In the genomic region with DNA sequence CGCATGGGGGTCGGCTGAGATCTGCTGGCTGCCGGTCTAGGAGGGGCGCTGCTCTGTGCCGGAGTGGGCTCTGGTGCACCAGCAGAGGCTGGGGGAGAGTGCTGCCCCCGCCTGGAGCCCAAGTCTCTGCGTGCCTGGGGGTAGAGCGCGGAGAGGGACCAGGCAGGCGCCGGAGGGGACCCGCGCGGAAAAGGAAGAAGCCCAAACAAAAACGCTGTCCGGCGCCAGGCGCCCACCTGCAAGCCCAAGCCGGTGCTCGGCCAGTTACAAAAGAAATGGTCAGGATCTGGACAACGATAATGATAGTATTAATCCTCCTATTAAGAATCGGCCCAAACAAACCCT, we compare ENCODE assay signal across 8 cellular contexts. TPM values are rescaled to one million over a fixed set of nuclear protein-coding genes. Genes with fewer than 3 reads are reported as not detected.
DNase-seq lines count a peak whose midpoint lies in the region; TF ChIP-seq lines count a peak whose summit lies in the region.

No MANE protein-coding gene starts in this region.

- H3K9me3 ChIP-seq in HUES48 (ENCODE audit: control insufficient read depth, insufficient read depth, low read length) (no peaks in the 10 kb centered on the region), iPS-18c (ENCODE audit: control insufficient read depth, insufficient read depth, low read length) (no peaks in the 10 kb centered on the region)

- no peak overlapping the region for H3K9ac ChIP-seq in HUES48 (ENCODE audit: low read depth, low read length)

- CTCF ChIA-PET in Calu3 (lab: Charles Lee) = no interaction called here

- H3K27me3 ChIP-seq in HUES48 (ENCODE audit: control insufficient read depth, insufficient read depth, low read length) = peaks cover 19% of the 10 kb centered on the region

- peak overlapping the region; percentile 32 for H3K27ac ChIP-seq in HUES48 (ENCODE audit: low read depth, low read length)
- H3K27ac ChIP-seq in skin epidermis = peak overlapping the region in 9 of 21 experiments; percentile 4 to 82 (median 59)

- no peak for TF ChIP-seq CTCF in Calu3 (IDR thresholded peaks at IDR 0.05; ENCODE audit: unreplicated experiment)

- H3K4me3 Mint-ChIP-seq in Calu3 (ENCODE audit: low read depth, unreplicated experiment) = no peak overlapping the region

- H3K27ac Mint-ChIP-seq in Calu3 (ENCODE audit: unreplicated experiment) = no peak overlapping the region

- no peaks in the 10 kb centered on the region for H3K4me1 Mint-ChIP-seq in Calu3 (ENCODE audit: low read depth, unreplicated experiment)

- H3K36me3 ChIP-seq in HUES48 (ENCODE audit: control insufficient read depth, insufficient read depth, low read length) = no peaks in the 10 kb centered on the region

- no peaks in the 10 kb centered on the region for H3K36me3 Mint-ChIP-seq in Calu3 (ENCODE audit: insufficient read depth, unreplicated experiment)

- H3K27me3 Mint-ChIP-seq in Calu3 (ENCODE audit: unreplicated experiment) = peaks cover 10% of the 10 kb centered on the region

- H3K4me3 ChIP-seq in HUES48 (ENCODE audit: low read depth, low read length) = peak overlapping the region; percentile 76
- H3K4me3 ChIP-seq in iPS-18c (ENCODE audit: insufficient read depth, low read depth, low read length) = peak overlapping the region; percentile 71
- H3K4me3 ChIP-seq in skin epidermis = peak overlapping the region; percentile 41 to 76 (median 61)

- H3K4me1 ChIP-seq in HUES48 (ENCODE audit: control insufficient read depth, insufficient read depth, low read length) = peaks cover 17% of the 10 kb centered on the region

- intact Hi-C loops in Calu3 (cut with micrococcal nuclease; ENCODE audit: unreplicated experiment) = no loop called here

- BruUV-seq in Calu3 (replicated peaks; lab: Mats Ljungman, UMichigan) = no TSS peak

- H3K9me3 Mint-ChIP-seq in Calu3 (ENCODE audit: low read depth, unreplicated experiment) = no peaks in the 10 kb centered on the region

- peak; percentile 32 for DNase-seq in astrocyte of the hippocampus (ENCODE audit: low read depth, low spot score)
- no peak for DNase-seq in AML-193 (lab: John Stamatoyannopoulos, UW)
- no peak for DNase-seq in Calu3
- DNase-seq in HuH-7.5 (ENCODE audit: low spot score) = no peak
- DNase-seq in central memory CD4-positive, alpha-beta T cell = no peak

RNA-seq across cellular contexts. Expression of gene S1PR3, which starts 0.6 kb away (rescaled TPM):
- total RNA-seq in Calu3 (2022) = 0.66 and 0.76 TPM in 2 replicates
